9 cellular contexts compared by ENCODE assay signal in the genomic region with DNA sequence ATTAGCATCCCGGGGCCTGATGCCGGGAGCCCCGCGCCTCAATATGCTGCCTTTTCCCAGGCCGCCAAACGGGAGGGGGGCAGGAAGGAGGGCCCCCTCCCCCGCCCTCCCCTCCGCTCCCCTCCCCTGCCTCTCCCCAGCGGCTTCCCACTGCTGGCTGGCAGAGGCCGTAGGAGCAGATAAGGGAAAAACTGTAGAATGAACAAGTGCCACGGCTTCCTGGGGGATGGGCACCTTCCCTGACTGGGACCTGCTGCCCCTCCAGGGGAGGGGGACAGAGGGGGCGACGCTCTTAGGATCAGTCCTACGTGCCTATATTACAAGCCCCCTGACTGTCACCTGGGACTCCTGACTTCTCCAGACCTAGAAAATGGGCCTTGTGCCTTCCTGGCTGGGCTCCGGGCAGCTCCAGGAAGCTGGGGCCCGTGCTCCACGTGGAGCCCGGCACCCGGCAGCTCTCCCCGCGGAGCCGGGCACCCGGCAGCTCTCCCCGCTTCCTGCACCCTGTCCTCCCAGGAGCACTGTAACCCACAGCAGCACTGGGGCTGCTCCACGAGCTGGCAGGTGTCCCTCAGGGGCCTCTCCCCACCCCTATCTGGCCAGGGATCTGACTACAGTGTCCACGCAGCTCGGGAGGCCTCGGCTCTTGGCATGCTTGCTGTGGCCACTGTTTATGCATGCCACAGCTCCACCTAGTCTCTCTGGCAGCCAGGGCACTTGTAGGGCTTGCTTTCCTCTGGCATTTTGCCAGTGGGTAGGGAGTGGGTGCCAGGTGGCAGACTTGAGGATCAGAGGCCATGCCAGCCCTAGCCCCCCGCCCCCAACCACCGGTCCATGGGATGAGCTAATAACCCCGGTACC. TPM values are rescaled to one million over a fixed set of nuclear protein-coding genes. Genes with fewer than 3 reads are reported as not detected.
A peak's percentile ranks its signal among the peaks of the same experiment; 100 is the strongest.
DNase-seq lines count a peak whose midpoint lies in the region; ATAC-seq and TF ChIP-seq lines count a peak whose summit lies in the region.
"Had no signal": no experiment of that assay in that cellular context is flagged by ENCODE, and none has a peak within 500 bp of the region (broad histone marks: within the 10 kb centered on the region; RNA-seq: fewer than 3 reads in every experiment).

No MANE protein-coding gene starts in this region.

- H3K36me3 Mint-ChIP-seq in activated T-cell treated with anti-CD3 and anti-CD28 coated beads, Interleukin-2, amount 50 U/mL, for 4 hours (ENCODE audit: insufficient read depth), result no peaks in the 10 kb centered on the region
- H3K36me3 Mint-ChIP-seq in activated T-cell treated with anti-CD3 and anti-CD28 coated beads, Interleukin-2, amount 50 U/mL, for 24 hours (ENCODE audit: low read depth), result no peaks in the 10 kb centered on the region
- no peaks in the 10 kb centered on the region for H3K36me3 Mint-ChIP-seq in chondrocyte (ENCODE audit: low read depth)

- peak overlapping the region in 1 of 2 donors; percentile 8 for H3K27ac ChIP-seq in thoracic aorta

- H3K27me3 Mint-ChIP-seq in activated T-cell treated with anti-CD3 and anti-CD28 coated beads, Interleukin-2, amount 50 U/mL, for 4 hours (ENCODE audit: low read depth), result peaks cover 32% of the 10 kb centered on the region
- peaks cover 40% of the 10 kb centered on the region for H3K27me3 Mint-ChIP-seq in activated T-cell treated with anti-CD3 and anti-CD28 coated beads, Interleukin-2, amount 50 U/mL, for 24 hours
- peaks cover 4% of the 10 kb centered on the region for H3K27me3 Mint-ChIP-seq in chondrocyte (ENCODE audit: low read depth)

- peaks cover 40 to 58% of the 10 kb centered on the region in 2 donors for H3K4me1 ChIP-seq in thoracic aorta (ENCODE audit: control insufficient read depth in 1 of 2, low read depth in 2 of 2)

- H3K9me3 ChIP-seq in thoracic aorta, result no peaks in the 10 kb centered on the region

- H3K27me3 ChIP-seq in thoracic aorta (replicated peaks; ENCODE audit: insufficient read depth), result no peaks in the 10 kb centered on the region

- intact Hi-C loops in left ventricle myocardium superior (cut with micrococcal nuclease), result no loop called here

- no peak for ATAC-seq in activated T-cell treated with anti-CD3 and anti-CD28 coated beads, Interleukin-2, amount 50 U/mL, for 4 hours
- ATAC-seq in left ventricle myocardium superior (no peak), thoracic aorta (ENCODE audit: insufficient number of reproducible peaks, low FRiP score, low read depth) (no peak)

- H3K9me3 Mint-ChIP-seq in activated T-cell treated with anti-CD3 and anti-CD28 coated beads, Interleukin-2, amount 50 U/mL, for 4 hours, result no peaks in the 10 kb centered on the region
- no peaks in the 10 kb centered on the region for H3K9me3 Mint-ChIP-seq in activated T-cell treated with anti-CD3 and anti-CD28 coated beads, Interleukin-2, amount 50 U/mL, for 24 hours
- no peaks in the 10 kb centered on the region for H3K9me3 Mint-ChIP-seq in chondrocyte (ENCODE audit: low read depth)

- no peak for DNase-seq in activated T-cell treated with anti-CD3 and anti-CD28 coated beads, Interleukin-2, amount 50 U/mL, for 4 hours
- DNase-seq in activated T-cell treated with anti-CD3 and anti-CD28 coated beads, Interleukin-2, amount 50 U/mL, for 24 hours, result no peak
- peak; percentile 76 for DNase-seq in NCI-H69 (lab: John Stamatoyannopoulos, UW)
- peak; percentile 56 for DNase-seq in left ventricle myocardium superior
- no peak for DNase-seq in thoracic aorta (ENCODE audit: low spot score)
- no peak for DNase-seq in mucosa of gallbladder (ENCODE audit: low spot score)
- DNase-seq in NCI-H187 treated with DMSO at 0.1 percent for 48 hours (lab: John Stamatoyannopoulos, UW), result no peak
- DNase-seq in chondrocyte (ENCODE audit: low spot score), result no peak
- DNase-seq: NCI-H1048 had no signal

- H3K4me1 Mint-ChIP-seq in activated T-cell treated with anti-CD3 and anti-CD28 coated beads, Interleukin-2, amount 50 U/mL, for 4 hours (ENCODE audit: low read depth), result peaks cover 18% of the 10 kb centered on the region
- H3K4me1 Mint-ChIP-seq in activated T-cell treated with anti-CD3 and anti-CD28 coated beads, Interleukin-2, amount 50 U/mL, for 24 hours (ENCODE audit: low read depth), result peaks cover 21% of the 10 kb centered on the region
- peaks cover 36% of the 10 kb centered on the region for H3K4me1 Mint-ChIP-seq in chondrocyte (ENCODE audit: low read depth)

- H3K27ac Mint-ChIP-seq in activated T-cell treated with anti-CD3 and anti-CD28 coated beads, Interleukin-2, amount 50 U/mL, for 24 hours, result no peak overlapping the region
- no peak overlapping the region for H3K27ac Mint-ChIP-seq in chondrocyte (ENCODE audit: unreplicated experiment)

- no peaks in the 10 kb centered on the region for H3K36me3 ChIP-seq in thoracic aorta

- peak overlapping the region; percentile 54 for H3K4me3 Mint-ChIP-seq in activated T-cell treated with anti-CD3 and anti-CD28 coated beads, Interleukin-2, amount 50 U/mL, for 4 hours
- H3K4me3 Mint-ChIP-seq in activated T-cell treated with anti-CD3 and anti-CD28 coated beads, Interleukin-2, amount 50 U/mL, for 24 hours, result no peak overlapping the region
- H3K4me3 Mint-ChIP-seq in chondrocyte (ENCODE audit: unreplicated experiment), result no peak overlapping the region

- no peak for TF ChIP-seq CTCF in thoracic aorta (IDR thresholded peaks at IDR 0.05)
- no peak for TF ChIP-seq CTCF in chondrocyte (IDR thresholded peaks at IDR 0.05)

- H3K4me3 ChIP-seq in thoracic aorta, result peak overlapping the region; percentile 68

RNA-seq across cellular contexts. Expression of a gene that starts 0.7 kb away (rescaled TPM):
- not detected for total RNA-seq in activated T-cell treated with anti-CD3 and anti-CD28 coated beads, Interleukin-2, amount 50 U/mL, for 4 hours
- total RNA-seq in left ventricle myocardium superior, result 1.7 TPM
- 1 to 10 TPM in 1 of 2 donors, under 1 TPM in 1; 0.27 to 2.7 TPM for total RNA-seq in thoracic aorta
- 0.20 TPM for total RNA-seq in mucosa of gallbladder
- not detected in 3 replicates for total RNA-seq in chondrocyte

RNA-seq across cellular contexts. Expression of a gene that starts 4.3 kb away (rescaled TPM):
- total RNA-seq in activated T-cell treated with anti-CD3 and anti-CD28 coated beads, Interleukin-2, amount 50 U/mL, for 4 hours, result 10 to 100 TPM; 38.4 to 40.5 (median 40.0) TPM
- total RNA-seq in left ventricle myocardium superior (50.2 TPM), thoracic aorta (10 to 100 TPM; 27.1 to 32.0 TPM), mucosa of gallbladder (39.9 TPM), chondrocyte (19.6 to 32.6 TPM (median 20.5 TPM) in 3 replicates)

RNA-seq across cellular contexts. Expression of a gene that starts 25.4 kb away (rescaled TPM):
- 100 to 1,000 TPM in 2 of 3 donors, 10 to 100 TPM in 1; 99.3 to 164 (median 114) TPM for total RNA-seq in activated T-cell treated with anti-CD3 and anti-CD28 coated beads, Interleukin-2, amount 50 U/mL, for 4 hours
- 16.0 TPM for total RNA-seq in left ventricle myocardium superior
- total RNA-seq in thoracic aorta, result 10 to 100 TPM; 29.6 to 55.6 TPM
- total RNA-seq in mucosa of gallbladder, result 231 TPM
- total RNA-seq in chondrocyte, result 0.95 to 2.5 TPM (median 1.1 TPM) in 3 replicates

RNA-seq across cellular contexts. Expression of a gene that starts 54.6 kb away (rescaled TPM):
- total RNA-seq in activated T-cell treated with anti-CD3 and anti-CD28 coated beads, Interleukin-2, amount 50 U/mL, for 4 hours, result 1 to 10 TPM in 1 of 3 donors, under 1 TPM in 2; 0.58 to 1.3 (median 0.81) TPM
- total RNA-seq in left ventricle myocardium superior (0.25 TPM), thoracic aorta (1 to 10 TPM; 1.1 to 1.9 TPM), mucosa of gallbladder (8.1 TPM), chondrocyte (2.4 to 3.4 TPM (median 3.2 TPM) in 3 replicates)

RNA-seq across cellular contexts. Expression of a gene that starts 55.8 kb away (rescaled TPM):
- total RNA-seq in activated T-cell treated with anti-CD3 and anti-CD28 coated beads, Interleukin-2, amount 50 U/mL, for 4 hours, result 10 to 100 TPM; 33.8 to 42.3 (median 40.8) TPM
- total RNA-seq in left ventricle myocardium superior, result 11.2 TPM
- total RNA-seq in thoracic aorta, result 10 to 100 TPM in 1 of 2 donors, 1 to 10 TPM in 1; 8.3 to 15.2 TPM
- 133 TPM for total RNA-seq in mucosa of gallbladder
- total RNA-seq in chondrocyte, result 20.4 to 25.6 TPM (median 22.4 TPM) in 3 replicates

Comparison
In these comparisons a context has a peak if more than half of its experiments do, and no peak if none do; other contexts are left out.
1. DNase-seq: peak in NCI-H69 (single experiment) and left ventricle myocardium superior (single experiment); none in activated T-cell treated with anti-CD3 and anti-CD28 coated beads, Interleukin-2, amount 50 U/mL, for 4 hours (single experiment), activated T-cell treated with anti-CD3 and anti-CD28 coated beads, Interleukin-2, amount 50 U/mL, for 24 hours (single experiment), thoracic aorta (single experiment), mucosa of gallbladder (single experiment), NCI-H187 treated with DMSO at 0.1 percent for 48 hours (single experiment) and chondrocyte (single experiment).